In genomic region chr15:28167042-28167441, GRCh38 we compare ENCODE assay signal across 26 cellular contexts.
"Had no signal": no experiment of that assay in that cellular context is flagged by ENCODE, and none has a peak within 500 bp of the region (broad histone marks: within the 10 kb centered on the region; RNA-seq: fewer than 3 reads in every experiment).

No MANE protein-coding gene starts in this region.

- H3K27me3 Mint-ChIP-seq: naive thymus-derived CD4-positive, alpha-beta T cell; stimulated activated memory B cell treated with anti-CD40 and anti-IgM and Interleukin-4, amounts not matched to agents 10 μg/mL and 1 μg/mL and 100 μg/mL, for 72 hours; type B pancreatic cell had no signal

- H3K9me3 Mint-ChIP-seq: naive thymus-derived CD4-positive, alpha-beta T cell; nephron; neural progenitor cell; stimulated activated memory B cell treated with anti-CD40 and anti-IgM and Interleukin-4, amounts not matched to agents 10 μg/mL and 1 μg/mL and 100 μg/mL, for 72 hours; type B pancreatic cell had no signal

- H3K4me1 Mint-ChIP-seq: nephron; stimulated activated memory B cell treated with anti-CD40 and anti-IgM and Interleukin-4, amounts not matched to agents 10 μg/mL and 1 μg/mL and 100 μg/mL, for 72 hours had no signal

- H3K9ac ChIP-seq: neural progenitor cell had no signal

- H3K4me1 ChIP-seq: esophagus squamous epithelium, gastrocnemius medialis, prostate gland, sigmoid colon, testis, tibial artery had no signal

- H2AFZ ChIP-seq: neural progenitor cell had no signal

- H3K4me3 Mint-ChIP-seq: nephron; neural progenitor cell; stimulated activated memory B cell treated with anti-CD40 and anti-IgM and Interleukin-4, amounts not matched to agents 10 μg/mL and 1 μg/mL and 100 μg/mL, for 72 hours; type B pancreatic cell had no signal

- H3K4me3 ChIP-seq: coronary artery, esophagus squamous epithelium, gastrocnemius medialis, neural progenitor cell, prostate gland, sigmoid colon, testis, tibial artery had no signal

- DNase-seq: dermis blood vessel endothelial cell; effector memory CD4-positive, alpha-beta T cell; esophagus squamous epithelium; foreskin fibroblast; gastrocnemius medialis; head of caudate nucleus; kidney; mesenchymal stem cell; midbrain; naive thymus-derived CD4-positive, alpha-beta T cell; sigmoid colon; stimulated activated CD4-positive, alpha-beta T cell treated with anti-CD3 and anti-CD28 coated beads, Interleukin-2, amount 100 ng/mL, for 24 hours; stimulated activated CD4-positive, alpha-beta T cell treated with anti-CD3 and anti-CD28 coated beads, Interleukin-4, amount 100 ng/mL, for 4 hours; stimulated activated naive CD8-positive, alpha-beta T cell treated with anti-CD3 and anti-CD28 coated beads, Interleukin-15, Interleukin-2, amounts not matched to agents 100 U/mL and 50 U/mL, for 24 hours; substantia nigra; testis; tibial artery had no signal

- H3K9me3 ChIP-seq: esophagus squamous epithelium, gastrocnemius medialis, prostate gland, sigmoid colon, testis, tibial artery had no signal

- H3K27me3 ChIP-seq: esophagus squamous epithelium, gastrocnemius medialis, neural progenitor cell, sigmoid colon, testis, tibial artery had no signal

- ATAC-seq: gastrocnemius medialis; left lobe of liver; naive thymus-derived CD4-positive, alpha-beta T cell; right cardiac atrium; stimulated activated memory B cell treated with anti-CD40 and anti-IgM and Interleukin-4, amounts not matched to agents 10 μg/mL and 1 μg/mL and 100 μg/mL, for 72 hours; stimulated activated naive CD8-positive, alpha-beta T cell treated with anti-CD3 and anti-CD28 coated beads, Interleukin-15, Interleukin-2, amounts not matched to agents 100 U/mL and 50 U/mL, for 24 hours had no signal

- H3K4me2 ChIP-seq: neural progenitor cell had no signal

- H3K27ac ChIP-seq: coronary artery, esophagus squamous epithelium, gastrocnemius medialis, prostate gland, sigmoid colon, testis, tibial artery had no signal

- H3K27ac Mint-ChIP-seq: naive thymus-derived CD4-positive, alpha-beta T cell; nephron; neural progenitor cell; stimulated activated memory B cell treated with anti-CD40 and anti-IgM and Interleukin-4, amounts not matched to agents 10 μg/mL and 1 μg/mL and 100 μg/mL, for 72 hours; type B pancreatic cell had no signal

- FAIRE-seq: endothelial cell of umbilical vein, kidney had no signal
